In the genomic region with DNA sequence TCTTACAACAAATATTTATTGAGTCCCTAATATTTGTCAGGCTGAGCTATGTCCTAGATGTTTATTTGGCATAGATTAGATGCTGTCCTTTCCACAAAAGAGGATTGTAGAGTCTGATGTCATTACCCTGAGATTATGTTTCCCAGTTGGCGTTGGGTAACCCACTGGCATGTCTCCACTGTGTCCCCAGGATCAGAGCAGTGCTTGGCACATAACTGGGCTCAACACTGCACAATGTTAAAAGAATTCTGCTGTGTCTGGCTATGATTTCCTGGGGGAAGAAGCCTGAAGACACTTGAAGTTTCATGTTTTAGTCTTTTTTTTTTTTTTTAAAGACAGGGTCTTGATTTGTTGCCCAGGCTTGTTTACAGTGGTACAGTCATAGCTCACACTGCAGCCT, we compare ENCODE assay signal across 15 cellular contexts. TPM values are rescaled to one million over a fixed set of nuclear protein-coding genes. Genes with fewer than 3 reads are reported as not detected.
DNase-seq lines count a peak whose midpoint lies in the region; ATAC-seq and TF ChIP-seq lines count a peak whose summit lies in the region.
"Had no signal": no experiment of that assay in that cellular context is flagged by ENCODE, and none has a peak within 500 bp of the region (broad histone marks: within the 10 kb centered on the region; RNA-seq: fewer than 3 reads in every experiment).

No MANE protein-coding gene starts in this region.

- no peaks in the 10 kb centered on the region for H3K9me3 Mint-ChIP-seq in HFFc6
- H3K9me3 Mint-ChIP-seq: CD8-positive, alpha-beta memory T cell had no signal

- no peak for TF ChIP-seq CTCF in HFFc6 (IDR thresholded peaks at IDR 0.05)

- H3K27ac Mint-ChIP-seq in HFFc6: peak overlapping the region; percentile 15

- peak; percentile 27 for DNase-seq in EH (ENCODE audit: low read depth)
- no peak for DNase-seq in HFFc6
- DNase-seq in cerebellum (ENCODE audit: low spot score): peak; percentile 45
- DNase-seq in medulla oblongata (ENCODE audit: extremely low spot score): peak; percentile 21
- DNase-seq in hippocampal formation (lab: John Stamatoyannopoulos, UW): no peak
- DNase-seq in activated naive CD4-positive, alpha-beta T cell (lab: John Stamatoyannopoulos, UW): no peak
- DNase-seq in pons (ENCODE audit: low spot score): no peak
- DNase-seq: CD8-positive, alpha-beta memory T cell; MV-4-11; NCI-H1436 treated with DMSO at 0.1 percent for 48 hours; NCI-H2107; NCI-H226; NCI-H526 treated with DMSO at 0.1 percent for 48 hours; NK-92 treated with Interleukin-12 subunit alpha and Interleukin-12 subunit beta, amount 100 ng/mL, for 24 hours had no signal

- H3K4me3 Mint-ChIP-seq in HFFc6: no peak overlapping the region

- peaks cover 49% of the 10 kb centered on the region for H3K4me1 Mint-ChIP-seq in HFFc6 (ENCODE audit: low read depth)

- H3K36me3 Mint-ChIP-seq in HFFc6 (ENCODE audit: low read depth): peaks cover 56% of the 10 kb centered on the region

- H3K27me3 Mint-ChIP-seq in HFFc6 (ENCODE audit: insufficient read depth): peaks cover 4% of the 10 kb centered on the region

- ATAC-seq in HG03442 (IDR thresholded peaks at IDR 0.05; ENCODE audit: unreplicated experiment): no peak

RNA-seq across cellular contexts. Expression of gene RCN1, which starts 4.1 kb away (rescaled TPM):
- 100 to 1,000 TPM; 212 to 294 (median 264) TPM for total RNA-seq in HFFc6 (2021; fragmentation: NEBNext Ultra II Directional; extraction: Animal tissue kit (Norgen Biotek cat#: 25700))
- total RNA-seq in cerebellum: 59.7 TPM

Comparison
In these comparisons a context has a peak if more than half of its experiments do, and no peak if none do; other contexts are left out.
1. DNase-seq: peak in EH (single experiment), cerebellum (single experiment) and medulla oblongata (single experiment); none in HFFc6 (single experiment), hippocampal formation (0 of 2), activated naive CD4-positive, alpha-beta T cell (0 of 4) and pons (single experiment).